ENCODE assay signal across 1 cellular context in the genomic region with DNA sequence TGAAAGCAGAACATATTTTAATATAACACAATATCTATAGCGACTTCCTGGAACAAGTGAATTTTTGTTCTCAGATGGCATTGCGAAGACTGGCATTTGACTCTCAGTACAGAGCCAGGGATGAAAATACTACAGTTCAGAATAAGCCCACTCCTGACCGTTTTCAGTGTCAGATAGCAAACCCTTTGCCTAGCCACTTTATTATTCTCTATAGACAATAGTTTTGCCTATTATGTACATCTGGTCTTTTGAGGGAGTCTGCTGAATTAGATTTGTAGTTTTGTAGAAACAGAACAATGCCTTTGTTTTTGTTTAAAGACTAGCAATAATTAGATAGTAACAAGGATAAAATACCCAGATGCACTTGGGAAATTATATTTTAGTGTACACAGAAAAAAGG.
TF ChIP-seq lines count a peak whose summit lies in the region.

No MANE protein-coding gene starts in this region.

TF ChIP-seq in GM23338, 12 proteins besides CTCF, POLR2A, EP300 and RAD21 (continued from another document):
- TF ChIP-seq ZNF462 (CRISPR knock-in tag; IDR thresholded peaks at IDR 0.05): no peak
- no peak for TF ChIP-seq CREB1 (CRISPR knock-in tag; IDR thresholded peaks at IDR 0.05; ENCODE audit: low read depth)
- TF ChIP-seq ETS1 (IDR thresholded peaks at IDR 0.05): no peak
- TF ChIP-seq POLR2AphosphoS5 (IDR thresholded peaks at IDR 0.05; ENCODE audit: low read depth): no peak
- no peak for TF ChIP-seq EZH2phosphoT487 (IDR thresholded peaks at IDR 0.05; ENCODE audit: unreplicated experiment)
- no peak for TF ChIP-seq NANOG (IDR thresholded peaks at IDR 0.05; ENCODE audit: borderline replicate concordance)
- no peak for TF ChIP-seq ZNF114 (CRISPR knock-in tag; IDR thresholded peaks at IDR 0.05)
- TF ChIP-seq ZNF331 (CRISPR knock-in tag; IDR thresholded peaks at IDR 0.05; ENCODE audit: low read depth): no peak
- no peak for TF ChIP-seq REST (IDR thresholded peaks at IDR 0.05; ENCODE audit: unreplicated experiment)
- TF ChIP-seq JUNB (IDR thresholded peaks at IDR 0.05; ENCODE audit: unreplicated experiment): no peak
- no peak for TF ChIP-seq EZH2 (IDR thresholded peaks at IDR 0.05; ENCODE audit: low read depth, unreplicated experiment)
